12 cellular contexts compared by ENCODE assay signal in genomic region chr17:76546556-76547182, GRCh38. TPM values are rescaled to one million over a fixed set of nuclear protein-coding genes. Genes with fewer than 3 reads are reported as not detected.
DNase-seq lines count a peak whose midpoint lies in the region; ATAC-seq and TF ChIP-seq lines count a peak whose summit lies in the region.
"Had no signal": no experiment of that assay in that cellular context is flagged by ENCODE, and none has a peak within 500 bp of the region (broad histone marks: within the 10 kb centered on the region; RNA-seq: fewer than 3 reads in every experiment).

No MANE protein-coding gene starts in this region.

- H3K4me3 ChIP-seq in right cardiac atrium (ENCODE audit: low read length) (no peak overlapping the region), upper lobe of left lung (no peak overlapping the region), sigmoid colon (no peak overlapping the region)

- H3K27me3 Mint-ChIP-seq in immature natural killer cell (ENCODE audit: low read depth in 3 of 3) = peaks cover 0 to 3% (median 2%) of the 10 kb centered on the region in 3 donors

- DNase-seq in right cardiac atrium (peak in 2 of 3 donors; percentile 58 to 66), cardiac septum (ENCODE audit: low spot score) (no peak), immature natural killer cell (no peak), upper lobe of left lung (no peak), NCI-H510A (lab: John Stamatoyannopoulos, UW) (no peak), sigmoid colon (no peak)
- DNase-seq in activated CD4-positive, CD25-positive, alpha-beta regulatory T cell (lab: John Stamatoyannopoulos, UW) = no peak
- DNase-seq: stimulated activated naive CD4-positive, alpha-beta T cell treated with Interleukin-2 at 50 U/mL for 16 hours had no signal

- H3K27ac Mint-ChIP-seq in immature natural killer cell = peak overlapping the region in 5 of 6 donors; percentile 19 to 71 (median 50)
- H3K27ac Mint-ChIP-seq: T-helper 1 cell treated with Interleukin-12 subunit alpha and Interleukin-12 subunit beta and Interleukin-4 antibody, amounts not matched to agents 30 μg/mL and 1 μg/mL, for 36 hours had no signal

- H3K27ac ChIP-seq in right cardiac atrium (ENCODE audit: low read length) (peak overlapping the region; percentile 2), angular gyrus (ENCODE audit: low read depth, low read length) (peak overlapping the region; percentile 97), upper lobe of left lung (peak overlapping the region; percentile 45 to 79 (median 70)), sigmoid colon (no peak overlapping the region)

- H3K4me1 ChIP-seq in right cardiac atrium (ENCODE audit: control insufficient read depth, insufficient read depth, low read length) (peaks cover 32% of the 10 kb centered on the region), upper lobe of left lung (peaks cover 45 to 77% (median 62%) of the 10 kb centered on the region in 4 donors), sigmoid colon (peaks cover 0 to 29% (median 11%) of the 10 kb centered on the region in 4 donors)

- TF ChIP-seq EP300 in upper lobe of left lung (IDR thresholded peaks at IDR 0.05) = peak in 1 of 4 donors; percentile 62
- TF ChIP-seq EP300 in sigmoid colon (IDR thresholded peaks at IDR 0.05) = no peak

- H3K9me3 Mint-ChIP-seq in immature natural killer cell = no peaks in the 10 kb centered on the region
- H3K9me3 Mint-ChIP-seq: activated T-cell treated with anti-CD3 and anti-CD28 coated beads, Interleukin-2, amount 50 U/mL, for 4 hours; CD4-positive, CD25-positive, alpha-beta regulatory T cell; T-helper 1 cell treated with Interleukin-12 subunit alpha and Interleukin-12 subunit beta and Interleukin-4 antibody, amounts not matched to agents 30 μg/mL and 1 μg/mL, for 36 hours had no signal

- intact Hi-C loops in right cardiac atrium (cut with DNase I) (loop anchor here in 1 of 4 donors (2.0 kb wide), 1 partner anchor 24 kb away; no protein-coding TSS in a partner anchor), cardiac septum (cut with DNase I) (loop anchor here (1.0 kb wide), 1 partner anchor 23 kb away; no protein-coding TSS in a partner anchor), sigmoid colon (cut with DNase I) (loop anchor here (1.0 kb wide), 1 partner anchor 23 kb away; no protein-coding TSS in a partner anchor)

- H3K36me3 ChIP-seq in upper lobe of left lung = no peaks in the 10 kb centered on the region
- no peaks in the 10 kb centered on the region for H3K36me3 ChIP-seq in sigmoid colon

- ATAC-seq in right cardiac atrium (no peak), upper lobe of left lung (ENCODE audit: low FRiP score in 2 of 2) (no peak)

- H3K36me3 Mint-ChIP-seq in immature natural killer cell = no peaks in the 10 kb centered on the region
- H3K36me3 Mint-ChIP-seq: CD4-positive, CD25-positive, alpha-beta regulatory T cell had no signal

- 58% methylated on average over 11 of the region's 11 CpGs for WGBS in right cardiac atrium
- 58 to 81% methylated on average over 8 to 11 of the region's 11 CpGs for WGBS in upper lobe of left lung, 2 donors
- 65% methylated on average over 11 of the region's 11 CpGs for WGBS in sigmoid colon, 2 donors

- TF ChIP-seq POLR2A in upper lobe of left lung (IDR thresholded peaks at IDR 0.05) = no peak
- TF ChIP-seq POLR2A in sigmoid colon (IDR thresholded peaks at IDR 0.05) = no peak

- H3K9me3 ChIP-seq in right cardiac atrium (ENCODE audit: control insufficient read depth, low read length) (no peaks in the 10 kb centered on the region), upper lobe of left lung (no peaks in the 10 kb centered on the region), sigmoid colon (no peaks in the 10 kb centered on the region)

- TF ChIP-seq CTCF in upper lobe of left lung (IDR thresholded peaks at IDR 0.05) (no peak), sigmoid colon (IDR thresholded peaks at IDR 0.05) (no peak)

- H3K4me1 Mint-ChIP-seq in immature natural killer cell = peaks cover 11 to 17% of the 10 kb centered on the region in 2 donors

- H3K27me3 ChIP-seq in right cardiac atrium (ENCODE audit: control insufficient read depth, insufficient read depth) (no peaks in the 10 kb centered on the region), upper lobe of left lung (no peaks in the 10 kb centered on the region), sigmoid colon (peaks cover 0 to 24% (median 21%) of the 10 kb centered on the region in 3 donors)

- peak overlapping the region in 1 of 5 donors; percentile 7 for H3K4me3 Mint-ChIP-seq in immature natural killer cell
- H3K4me3 Mint-ChIP-seq: activated T-cell treated with anti-CD3 and anti-CD28 coated beads, Interleukin-2, amount 50 U/mL, for 4 hours; CD4-positive, CD25-positive, alpha-beta regulatory T cell; T-helper 1 cell treated with Interleukin-12 subunit alpha and Interleukin-12 subunit beta and Interleukin-4 antibody, amounts not matched to agents 30 μg/mL and 1 μg/mL, for 36 hours had no signal

RNA-seq across cellular contexts. Expression of gene PRCD, which starts 6.8 kb away (rescaled TPM):
- total RNA-seq in right cardiac atrium (10 to 100 TPM in 3 of 4 donors, 1 to 10 TPM in 1; 6.1 to 11.6 (median 10.9) TPM), cardiac septum (2.7 TPM), upper lobe of left lung (10 to 100 TPM in 1 of 6 donors, 1 to 10 TPM in 4, not detected in 1; 3.0 to 13.9 (median 7.2) TPM), sigmoid colon (1 to 10 TPM; 1.1 to 6.1 (median 3.6) TPM)
- polyA plus RNA-seq in right cardiac atrium (9.8 TPM), immature natural killer cell (1 to 10 TPM; 2.8 to 5.3 (median 3.1) TPM), sigmoid colon (1 to 10 TPM in 2 of 3 donors, not detected in 1; 4.8 to 7.1 TPM)
- total RNA-seq: activated T-cell treated with anti-CD3 and anti-CD28 coated beads, Interleukin-2, amount 50 U/mL, for 4 hours; CD4-positive, CD25-positive, alpha-beta regulatory T cell had no signal

RNA-seq across cellular contexts. Expression of gene CYGB, which starts 9.2 kb away (rescaled TPM):
- total RNA-seq in right cardiac atrium (10 to 100 TPM; 46.6 to 83.9 (median 67.3) TPM), cardiac septum (17.6 TPM), upper lobe of left lung (10 to 100 TPM in 5 of 6 donors, 1 to 10 TPM in 1; 6.4 to 33.9 (median 16.6) TPM), sigmoid colon (10 to 100 TPM; 18.6 to 33.4 (median 19.3) TPM)
- polyA plus RNA-seq in right cardiac atrium (58.7 TPM), immature natural killer cell (under 1 TPM in 2 of 3 donors, not detected in 1; 0.09 to 0.41 TPM), sigmoid colon (10 to 100 TPM in 2 of 3 donors, 1 to 10 TPM in 1; 9.7 to 25.8 (median 10.1) TPM)
- total RNA-seq: activated T-cell treated with anti-CD3 and anti-CD28 coated beads, Interleukin-2, amount 50 U/mL, for 4 hours; CD4-positive, CD25-positive, alpha-beta regulatory T cell had no signal
- polyA plus RNA-seq: CD4-positive, CD25-positive, alpha-beta regulatory T cell had no signal

RNA-seq across cellular contexts. Expression of gene ST6GALNAC2, which starts 39.0 kb away (rescaled TPM):
- total RNA-seq in right cardiac atrium = 1 to 10 TPM; 4.0 to 5.8 (median 5.5) TPM
- 4.2 TPM for polyA plus RNA-seq in right cardiac atrium
- total RNA-seq in cardiac septum = 6.2 TPM
- under 1 TPM in 1 of 3 donors, not detected in 2; 0.24 TPM for polyA plus RNA-seq in immature natural killer cell
- total RNA-seq in upper lobe of left lung = 10 to 100 TPM; 24.4 to 63.5 (median 39.8) TPM
- 10 to 100 TPM in 1 of 4 donors, 1 to 10 TPM in 3; 4.1 to 16.4 (median 9.0) TPM for total RNA-seq in sigmoid colon
- polyA plus RNA-seq in sigmoid colon = 1 to 10 TPM; 3.3 to 5.4 (median 3.5) TPM
- total RNA-seq: activated T-cell treated with anti-CD3 and anti-CD28 coated beads, Interleukin-2, amount 50 U/mL, for 4 hours had no signal

RNA-seq across cellular contexts. Expression of gene RHBDF2, which starts 45.4 kb away (rescaled TPM):
- total RNA-seq in right cardiac atrium (10 to 100 TPM; 10.2 to 16.4 (median 12.8) TPM), cardiac septum (11.5 TPM), upper lobe of left lung (100 to 1,000 TPM in 2 of 6 donors, 10 to 100 TPM in 4; 34.3 to 137 (median 47.6) TPM), sigmoid colon (10 to 100 TPM in 3 of 4 donors, 1 to 10 TPM in 1; 7.9 to 27.6 (median 12.5) TPM)
- polyA plus RNA-seq in right cardiac atrium (11.2 TPM), immature natural killer cell (10 to 100 TPM; 19.3 to 90.5 (median 23.6) TPM), sigmoid colon (10 to 100 TPM in 1 of 3 donors, 1 to 10 TPM in 2; 1.2 to 35.7 (median 5.8) TPM)

Comparison
In these comparisons a context has a peak if more than half of its experiments do, and no peak if none do; other contexts are left out.
1. DNase-seq: peak in right cardiac atrium (2 of 3); none in cardiac septum (single experiment), immature natural killer cell (0 of 3), upper lobe of left lung (0 of 2), NCI-H510A (single experiment), sigmoid colon (single experiment) and activated CD4-positive, CD25-positive, alpha-beta regulatory T cell (0 of 4).
2. H3K27ac ChIP-seq: peak in right cardiac atrium (single experiment), angular gyrus (single experiment) and upper lobe of left lung (4 of 4); none in sigmoid colon (0 of 4).